Comparison of ENCODE assay signal across 7 cellular contexts in the genomic region with DNA sequence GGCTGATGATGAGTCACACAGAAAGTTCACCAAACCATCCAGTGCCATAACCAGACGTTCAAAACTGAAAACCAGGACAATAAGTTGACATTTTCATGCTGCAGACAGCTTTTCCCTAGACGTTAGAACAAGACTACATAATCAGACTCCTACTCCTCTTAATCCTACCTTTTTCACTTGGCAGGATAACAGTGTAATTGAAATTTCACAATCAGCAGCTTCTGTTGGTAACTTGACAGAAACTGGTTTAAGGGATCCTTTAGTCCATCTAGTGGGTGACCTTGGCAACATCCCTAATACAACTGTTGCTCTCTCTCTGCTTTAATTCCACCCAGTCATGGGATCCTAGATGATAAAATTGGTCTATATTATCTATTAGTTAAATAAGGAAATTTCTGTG. TPM values are rescaled to one million over a fixed set of nuclear protein-coding genes. Genes with fewer than 3 reads are reported as not detected.
DNase-seq lines count a peak whose midpoint lies in the region; ATAC-seq and TF ChIP-seq lines count a peak whose summit lies in the region.
"Not testable (repeated sequence)": the region's sequence is repeated elsewhere in the genome, so short reads cannot be mapped to it uniquely, and the experiment has no call there.

No MANE protein-coding gene starts in this region.

- H3K9me3 Mint-ChIP-seq in chondrocyte (ENCODE audit: low read depth), result not testable (repeated sequence)

- H3K9me2 ChIP-seq in GM23248 (ENCODE audit: insufficient read depth), result not testable (repeated sequence)

- DNase-seq in GM23248 (peak; percentile 3), adipocyte (ENCODE audit: low read depth) (peak; percentile 21), fibroblast of peridontal ligament (ENCODE audit: extremely low read depth) (peak; percentile 15), myocyte (ENCODE audit: low read depth) (peak; percentile 2), skeletal muscle cell (ENCODE audit: low read depth) (peak; percentile 10)
- not testable (repeated sequence) for DNase-seq in chondrocyte (ENCODE audit: low spot score); left cardiac atrium

- not testable (repeated sequence) for H3K27ac ChIP-seq in GM23248

- intact Hi-C loops in left cardiac atrium (cut with DNase I), result not testable (repeated sequence)

- H3K9ac ChIP-seq in GM23248; adipocyte (ENCODE audit: low read length): not testable (repeated sequence)

- not testable (repeated sequence) for H3K27me3 Mint-ChIP-seq in chondrocyte (ENCODE audit: low read depth)

- H3K4me2 ChIP-seq in GM23248 (ENCODE audit: unreplicated experiment), result not testable (repeated sequence)

- H3K27ac Mint-ChIP-seq in chondrocyte (ENCODE audit: unreplicated experiment), result not testable (repeated sequence)

- peaks cover 20% of the 10 kb centered on the region for H3K79me2 ChIP-seq in GM23248 (ENCODE audit: insufficient read depth)

- H3K36me3 Mint-ChIP-seq in chondrocyte (ENCODE audit: low read depth), result not testable (repeated sequence)

- H3K27me3 ChIP-seq in GM23248 (replicated peaks; ENCODE audit: insufficient read depth); adipocyte (replicated peaks; ENCODE audit: control insufficient read depth, insufficient read depth, low read length): not testable (repeated sequence)

- H3K36me3 ChIP-seq in GM23248 (ENCODE audit: low read depth); adipocyte (ENCODE audit: control insufficient read depth, insufficient read depth, low read length, severe bottlenecking): not testable (repeated sequence)

- H3F3A ChIP-seq in GM23248 (ENCODE audit: insufficient read depth), result not testable (repeated sequence)

- not testable (repeated sequence) for H2AFZ ChIP-seq in GM23248

- H3K4me3 ChIP-seq in GM23248; adipocyte (ENCODE audit: low read length); skeletal muscle cell (ENCODE audit: low read depth, low read length): not testable (repeated sequence)

- WGBS in GM23248 (ENCODE audit: low coverage in 1 of 2, low lambda C conversion rate in 2 of 2, missing lambda C conversion rate in 2 of 2), 2 experiments, result 8 to 11% methylated on average over 2 of the region's 2 CpGs

- in situ Hi-C loops in GM23248 (cut with MboI), result not testable (repeated sequence)

- H3K9me3 ChIP-seq in GM23248 (ENCODE audit: low read depth); adipocyte (ENCODE audit: control insufficient read depth, low read length): not testable (repeated sequence)

- peak; percentile 12 for TF ChIP-seq CTCF in chondrocyte (IDR thresholded peaks at IDR 0.05)

- not testable (repeated sequence) for H4K20me1 ChIP-seq in GM23248 (ENCODE audit: insufficient read depth)

- H3K4me1 ChIP-seq in GM23248 (ENCODE audit: insufficient read depth); adipocyte (ENCODE audit: control insufficient read depth, insufficient read depth, low read length): not testable (repeated sequence)

- ATAC-seq in left cardiac atrium, result peak; percentile 27 to 76

- not testable (repeated sequence) for H3K4me3 Mint-ChIP-seq in chondrocyte (ENCODE audit: unreplicated experiment)

- not testable (repeated sequence) for H3K4me1 Mint-ChIP-seq in chondrocyte (ENCODE audit: low read depth)

RNA-seq across cellular contexts. Expression of a gene that starts 57.9 kb away (rescaled TPM):
- total RNA-seq in GM23248 (2014; rRNA removed; shearing (Covaris generic)), result 42.7 and 53.5 TPM in 2 replicates
- 35.2 and 37.9 TPM in 2 replicates for polyA plus RNA-seq in GM23248 (2016; fragmentation: Nextera tagmentation; extraction: Ambion mirVana)
- total RNA-seq in chondrocyte, result 41.4 to 54.4 TPM (median 43.9 TPM) in 3 replicates
- total RNA-seq in left cardiac atrium, result 10 to 100 TPM; 14.5 to 20.4 TPM
- 29.3 and 36.7 TPM in 2 replicates for total RNA-seq in myocyte
- 51.6 TPM for polyA plus RNA-seq in myocyte (2012)
